ENCODE assay signal across 15 cellular contexts in genomic region chr9:8254527-8254926, GRCh38.
"Had no signal": no experiment of that assay in that cellular context is flagged by ENCODE, and none has a peak within 500 bp of the region (broad histone marks: within the 10 kb centered on the region; RNA-seq: fewer than 3 reads in every experiment).

No MANE protein-coding gene starts in this region.

- DNase-seq: activated CD4-positive, CD25-positive, alpha-beta regulatory T cell treated with anti-CD3 and anti-CD28 coated beads, Interleukin-2, amount 50 U/mL, for 72 hours; activated gamma-delta T cell; activated T-cell treated with anti-CD3 and anti-CD28 coated beads, Interleukin-2, amount 50 U/mL, for 72 hours; foreskin melanocyte; glutamatergic neuron; hypothalamus; islet precursor cell; lower lobe of right lung; natural killer cell; stimulated activated CD4-positive, alpha-beta T cell treated with anti-CD3 and anti-CD28 coated beads, Interleukin-2, amount 100 ng/mL, for 24 hours; stimulated activated naive CD4-positive, alpha-beta T cell treated with Interleukin-2 at 50 U/mL for 16 hours; substantia nigra; SW 1271; T-helper 2 cell; tibial artery had no signal

- ATAC-seq: activated T-cell treated with anti-CD3 and anti-CD28 coated beads, Interleukin-2, amount 50 U/mL, for 72 hours; lower lobe of right lung; natural killer cell had no signal
